Comparison of ENCODE assay signal across 9 cellular contexts in the genomic region with DNA sequence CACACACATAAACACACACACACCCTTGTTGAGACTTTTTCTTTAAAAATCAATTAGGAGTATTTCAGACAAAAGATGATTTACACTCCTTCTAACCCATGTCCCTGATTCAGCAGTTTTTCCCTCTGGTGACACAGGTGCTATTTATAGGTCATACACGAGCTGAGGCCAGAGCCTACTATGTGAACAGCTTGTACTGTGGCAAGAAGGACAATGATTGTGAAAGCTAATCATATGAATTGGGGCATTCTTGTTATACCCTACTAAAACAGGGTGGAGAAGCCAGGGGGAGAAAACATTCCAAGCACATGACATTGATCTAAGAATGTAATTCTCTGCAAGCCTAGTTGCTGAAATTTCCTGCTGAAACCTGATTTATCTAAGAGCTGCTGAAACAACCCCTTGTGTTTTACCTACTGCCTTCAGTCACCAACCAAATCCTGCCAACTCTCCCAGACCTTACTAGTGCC.
A peak's percentile ranks its signal among the peaks of the same experiment; 100 is the strongest.
DNase-seq lines count a peak whose midpoint lies in the region; TF ChIP-seq lines count a peak whose summit lies in the region.
"Had no signal": no experiment of that assay in that cellular context is flagged by ENCODE, and none has a peak within 500 bp of the region (broad histone marks: within the 10 kb centered on the region; RNA-seq: fewer than 3 reads in every experiment).

No MANE protein-coding gene starts in this region.

- in situ Hi-C loops in brain microvascular endothelial cell (cut with HindIII; ENCODE audit: low pct_ligation_motif_present, low sequenced_read_pairs): loop anchor here (25.0 kb wide), 1 partner anchor 501 kb away; no protein-coding TSS in a partner anchor

- peak overlapping the region; percentile 8 to 40 (median 32) for H3K9ac ChIP-seq in skeletal muscle tissue (ENCODE audit: low read depth in 1 of 3, low read length in 3 of 3)

- H3K27ac ChIP-seq in brain microvascular endothelial cell (no peak overlapping the region), skeletal muscle tissue (ENCODE audit: low read depth, low read length) (peak overlapping the region; percentile 94)

- peaks cover 23 to 33% (median 24%) of the 10 kb centered on the region in 3 donors for H3K4me1 ChIP-seq in skeletal muscle tissue (ENCODE audit: control insufficient read depth in 3 of 3, insufficient read depth in 3 of 3, low read length in 3 of 3)

- H3K36me3 ChIP-seq in brain microvascular endothelial cell (replicated peaks) (no peaks in the 10 kb centered on the region), skeletal muscle tissue (ENCODE audit: control insufficient read depth in 3 of 3, insufficient read depth in 3 of 3, low read length in 3 of 3) (no peaks in the 10 kb centered on the region), H7 (replicated peaks; ENCODE audit: control insufficient read depth, insufficient read depth, low read length) (no peaks in the 10 kb centered on the region)

- H3K27me3 ChIP-seq in brain microvascular endothelial cell (replicated peaks) (no peaks in the 10 kb centered on the region), skeletal muscle tissue (ENCODE audit: control insufficient read depth in 3 of 3, insufficient read depth in 3 of 3, low read length in 3 of 3) (no peaks in the 10 kb centered on the region), H7 (ENCODE audit: control insufficient read depth, insufficient read depth, low read length) (no peaks in the 10 kb centered on the region)

- no peak for TF ChIP-seq CTCF in brain microvascular endothelial cell (IDR thresholded peaks at IDR 0.05; ENCODE audit: low read depth, low read length, missing control alignments)

- DNase-seq in HPDE6-E6E7 (ENCODE audit: extremely low spot score) (peak; percentile 9), brain microvascular endothelial cell (peak; percentile 41), iris pigment epithelial cell (ENCODE audit: low read depth) (peak; percentile 60), H7 (no peak), SKM-1 treated with dmso at 0.1 percent for 144 hours (lab: John Stamatoyannopoulos, UW; ENCODE audit: unreplicated experiment) (no peak), NCI-H446 (lab: John Stamatoyannopoulos, UW) (no peak), AML-193 (lab: John Stamatoyannopoulos, UW) (no peak)
- DNase-seq: stimulated activated CD4-positive, alpha-beta T cell treated with anti-CD3 and anti-CD28 coated beads, Interleukin-4, amount 100 ng/mL, for 1 hour had no signal

- H3K9me3 ChIP-seq in skeletal muscle tissue (ENCODE audit: control insufficient read depth in 3 of 3, low read length in 3 of 3): peaks cover 0 to 2% (median 0%) of the 10 kb centered on the region in 3 donors

- H3K4me3 ChIP-seq in brain microvascular endothelial cell (ENCODE audit: low read depth, low read length): no peak overlapping the region
- no peak overlapping the region for H3K4me3 ChIP-seq in skeletal muscle tissue (ENCODE audit: low read length in 3 of 3)
- H3K4me3 ChIP-seq in H7 (ENCODE audit: insufficient read depth, low read depth, low read length): no peak overlapping the region

Comparison
In these comparisons a context has a peak if more than half of its experiments do, and no peak if none do; other contexts are left out.
1. DNase-seq: peak in HPDE6-E6E7 (single experiment), brain microvascular endothelial cell (single experiment) and iris pigment epithelial cell (single experiment); none in H7 (single experiment), SKM-1 treated with dmso at 0.1 percent for 144 hours (single experiment), NCI-H446 (0 of 2) and AML-193 (0 of 2).